In genomic region chr7:30448461-30449189, GRCh38 we compare ENCODE assay signal across 34 cellular contexts. TPM values are rescaled to one million over a fixed set of nuclear protein-coding genes. Genes with fewer than 3 reads are reported as not detected.
DNase-seq lines count a peak whose midpoint lies in the region; ATAC-seq and TF ChIP-seq lines count a peak whose summit lies in the region.
"Had no signal": no experiment of that assay in that cellular context is flagged by ENCODE, and none has a peak within 500 bp of the region (broad histone marks: within the 10 kb centered on the region; RNA-seq: fewer than 3 reads in every experiment).

No MANE protein-coding gene starts in this region.

- H3K27me3 ChIP-seq in PC-3 (ENCODE audit: low read length) (no peaks in the 10 kb centered on the region), stomach (no peaks in the 10 kb centered on the region), neural progenitor cell (no peaks in the 10 kb centered on the region), breast epithelium (no peaks in the 10 kb centered on the region)
- H3K27me3 ChIP-seq: colonic mucosa, left lung, sigmoid colon, tibial nerve had no signal

- TF ChIP-seq CTCF in PC-3 (conservative IDR thresholded peaks at IDR 0.05; ENCODE audit: low read depth, low read length) (no peak), stomach (IDR thresholded peaks at IDR 0.05) (no peak), neural progenitor cell (IDR thresholded peaks at IDR 0.05) (no peak), breast epithelium (IDR thresholded peaks at IDR 0.05) (no peak)

- TF ChIP-seq EP300 in stomach (IDR thresholded peaks at IDR 0.05) = no peak

- no peaks in the 10 kb centered on the region for H3K27me3 Mint-ChIP-seq in neural progenitor cell (ENCODE audit: insufficient read depth, low read depth)
- H3K27me3 Mint-ChIP-seq: activated naive CD8-positive, alpha-beta T cell treated with anti-CD3 and anti-CD28 coated beads for 36 hours; CD4-positive, CD25-positive, alpha-beta regulatory T cell; naive B cell; progenitor cell of endocrine pancreas had no signal

- WGBS in stomach, 5 donors = 75 to 87% (median 86%) methylated on average over 3 to 10 of the region's 10 CpGs

- CTCF ChIA-PET in PC-3 (lab: Charles Lee) = no interaction called here

- H3K4me1 Mint-ChIP-seq in neural progenitor cell = no peaks in the 10 kb centered on the region

- no TSS peak for BruUV-seq in PC-3 (replicated peaks; lab: Mats Ljungman, UMichigan)

- H2AFZ ChIP-seq in PC-3 (ENCODE audit: low read length) (no peak overlapping the region), neural progenitor cell (replicated peaks) (no peak overlapping the region)
- H2AFZ ChIP-seq: GM23338 had no signal

- H3K27ac ChIP-seq in PC-3 (ENCODE audit: low read length) (no peak overlapping the region), stomach (no peak overlapping the region), neural progenitor cell (no peak overlapping the region), breast epithelium (no peak overlapping the region)
- H3K27ac ChIP-seq: 22Rv1, colonic mucosa, left lung, sigmoid colon, WERI-Rb-1 had no signal

- H3K4me2 ChIP-seq in PC-3 (ENCODE audit: low read length) (no peak overlapping the region), neural progenitor cell (no peak overlapping the region)
- H3K4me2 ChIP-seq: GM23338 had no signal

- H4K20me1 ChIP-seq in PC-3 (ENCODE audit: low read length) = no peaks in the 10 kb centered on the region
- H4K20me1 ChIP-seq in neural progenitor cell (ENCODE audit: low read depth) = no peaks in the 10 kb centered on the region

- H3K4me3 ChIP-seq in PC-3 (ENCODE audit: low read length) (no peak overlapping the region), stomach (no peak overlapping the region), neural progenitor cell (no peak overlapping the region), breast epithelium (no peak overlapping the region)
- H3K4me3 ChIP-seq: colonic mucosa, GM23338, left lung, sigmoid colon, tibial nerve had no signal

- H3K9me3 Mint-ChIP-seq in neural progenitor cell = no peaks in the 10 kb centered on the region
- H3K9me3 Mint-ChIP-seq: activated naive CD8-positive, alpha-beta T cell treated with anti-CD3 and anti-CD28 coated beads for 36 hours; activated T-helper 2 cell treated with anti-CD3 and anti-CD28 coated beads, Interferon-gamma antibody, Interleukin-2, Interleukin-4, amounts not matched to agents 10 μg/mL and 5 μg/mL and 100 μg/mL, durations not matched to agents 14 hours and 24 hours and 36 hours; CD4-positive, CD25-positive, alpha-beta regulatory T cell; GM23338; naive B cell had no signal

- DNase-seq in NCI-H2107 treated with DMSO at 0.1 percent for 48 hours (lab: John Stamatoyannopoulos, UW; ENCODE audit: unreplicated experiment) (peak; percentile 18), NCI-H2107 (lab: John Stamatoyannopoulos, UW) (no peak), PC-3 (no peak), left cardiac atrium (no peak), stomach (peak; percentile 4), epidermal melanocyte (ENCODE audit: insufficient read length, low spot score) (no peak), neural progenitor cell (ENCODE audit: low spot score) (no peak), breast epithelium (ENCODE audit: low spot score in 2 of 2) (no peak)
- DNase-seq: activated CD4-positive, alpha-beta T cell treated with anti-CD3 and anti-CD28 coated beads for 48 hours; activated CD8-positive, alpha-beta memory T cell treated with anti-CD3 and anti-CD28 coated beads for 24 hours; activated naive CD8-positive, alpha-beta T cell treated with anti-CD3 and anti-CD28 coated beads for 36 hours; activated T-cell treated with anti-CD3 and anti-CD28 coated beads for 4 hours; anterior cingulate cortex; CD4-positive, CD25-positive, alpha-beta regulatory T cell; colonic mucosa; effector CD8-positive, alpha-beta T cell; EL; midbrain; naive B cell; NCI-H1048; NCI-H1694; NCI-H2171 treated with DMSO at 0.1 percent for 48 hours; NCI-H748 treated with DMSO at 0.1 percent for 48 hours; stimulated activated CD4-positive, alpha-beta T cell treated with anti-CD3 and anti-CD28 coated beads, Interleukin-12 subunit alpha, Interleukin-12 subunit beta, amount 100 ng/mL, for 4 hours; stimulated activated CD4-positive, alpha-beta T cell treated with anti-CD3 and anti-CD28 coated beads, Interleukin-2, amount 100 ng/mL, for 48 hours; T1000; WERI-Rb-1 had no signal

- no peak overlapping the region for H3K27ac Mint-ChIP-seq in neural progenitor cell
- H3K27ac Mint-ChIP-seq: activated naive CD8-positive, alpha-beta T cell treated with anti-CD3 and anti-CD28 coated beads for 36 hours; activated T-helper 2 cell treated with anti-CD3 and anti-CD28 coated beads, Interferon-gamma antibody, Interleukin-2, Interleukin-4, amounts not matched to agents 10 μg/mL and 5 μg/mL and 100 μg/mL, durations not matched to agents 14 hours and 24 hours and 36 hours; progenitor cell of endocrine pancreas had no signal

- POLR2A ChIA-PET in PC-3 (lab: Charles Lee; ENCODE audit: unreplicated experiment) = interaction anchor here (0.6 kb wide), 1 partner anchor 48 kb away, joined by 8 read pairs; no protein-coding TSS in a partner anchor

- H3K79me2 ChIP-seq in PC-3 (ENCODE audit: low read length) (no peaks in the 10 kb centered on the region), neural progenitor cell (ENCODE audit: low read depth) (no peaks in the 10 kb centered on the region)

- no peaks in the 10 kb centered on the region; the same call in 1 of the 2 replicates for H3K36me3 ChIP-seq in PC-3 (ENCODE audit: low read depth, low read length)
- peaks cover 14 to 84% (median 54%) of the 10 kb centered on the region in 4 donors for H3K36me3 ChIP-seq in stomach
- no peaks in the 10 kb centered on the region for H3K36me3 ChIP-seq in neural progenitor cell
- peaks cover 7% of the 10 kb centered on the region for H3K36me3 ChIP-seq in breast epithelium
- H3K36me3 ChIP-seq: colonic mucosa, WERI-Rb-1 had no signal

- no peak overlapping the region for H3K4me3 Mint-ChIP-seq in neural progenitor cell
- H3K4me3 Mint-ChIP-seq: activated naive CD8-positive, alpha-beta T cell treated with anti-CD3 and anti-CD28 coated beads for 36 hours; CD4-positive, CD25-positive, alpha-beta regulatory T cell; GM23338; naive B cell had no signal

- intact Hi-C loops in PC-3 (cut with micrococcal nuclease) (no loop called here), left cardiac atrium (cut with DNase I) (loop anchor here in 1 of 2 donors (10.0 kb wide), 1 partner anchor 56 kb away; the partner anchor contains the start of gene GGCT), stomach (cut with DNase I; ENCODE audit: low total_unique reads) (no loop called here), breast epithelium (cut with DNase I; ENCODE audit: low total_unique reads) (no loop called here)

- no peak for TF ChIP-seq POLR2A in stomach (IDR thresholded peaks at IDR 0.05)
- no peak for TF ChIP-seq POLR2A in breast epithelium (IDR thresholded peaks at IDR 0.05)

- H3F3A ChIP-seq in PC-3 (ENCODE audit: low read length, unreplicated experiment) (no peaks in the 10 kb centered on the region), neural progenitor cell (ENCODE audit: low read depth) (no peaks in the 10 kb centered on the region)

- H3K36me3 Mint-ChIP-seq in neural progenitor cell = peaks cover 2% of the 10 kb centered on the region

- no peaks in the 10 kb centered on the region for H3K4me1 ChIP-seq in PC-3 (ENCODE audit: insufficient read depth, low read length)
- peaks cover 0 to 33% (median 9%) of the 10 kb centered on the region in 4 donors for H3K4me1 ChIP-seq in stomach
- H3K4me1 ChIP-seq in neural progenitor cell = no peaks in the 10 kb centered on the region
- H3K4me1 ChIP-seq in breast epithelium = no peaks in the 10 kb centered on the region
- H3K4me1 ChIP-seq: colonic mucosa, sigmoid colon had no signal

- H3K9me2 ChIP-seq in PC-3 (replicated peaks; ENCODE audit: low read length) = no peaks in the 10 kb centered on the region

- ATAC-seq in PC-3 = 0 out of 2 replicates have a peak, but pooled peaks have one; percentile 21
- peak; percentile 81 to 83 for ATAC-seq in left cardiac atrium
- ATAC-seq: GM23338, left lung had no signal

- no peaks in the 10 kb centered on the region for H3K9me3 ChIP-seq in PC-3 (ENCODE audit: low read length)
- no peaks in the 10 kb centered on the region for H3K9me3 ChIP-seq in stomach
- H3K9me3 ChIP-seq in neural progenitor cell (ENCODE audit: low read depth) = no peaks in the 10 kb centered on the region
- no peaks in the 10 kb centered on the region for H3K9me3 ChIP-seq in breast epithelium
- H3K9me3 ChIP-seq: colonic mucosa, left lung, sigmoid colon, tibial nerve had no signal

- H3K9ac ChIP-seq in PC-3 (ENCODE audit: low read length) = no peak overlapping the region
- no peak overlapping the region for H3K9ac ChIP-seq in neural progenitor cell

RNA-seq across cellular contexts. Expression of gene NOD1, which starts 30.0 kb away (rescaled TPM):
- 4.6 and 5.9 TPM in 2 replicates for total RNA-seq in PC-3 (2014; rRNA removed)
- 10 to 100 TPM; 10.6 to 18.1 TPM for total RNA-seq in left cardiac atrium
- 10 to 100 TPM in 2 of 5 donors, 1 to 10 TPM in 3; 2.3 to 18.3 (median 7.0) TPM for total RNA-seq in stomach
- polyA plus RNA-seq in stomach = 1 to 10 TPM; 4.2 to 6.0 (median 4.7) TPM
- 5.0 and 7.4 TPM in 2 replicates for total RNA-seq in neural progenitor cell (ENCODE audit: low replicate concordance)
- total RNA-seq in breast epithelium = 10 to 100 TPM; 11.2 to 34.4 (median 21.4) TPM

RNA-seq across cellular contexts. Expression of gene GGCT, which starts 56.0 kb away (rescaled TPM):
- 64.1 and 67.6 TPM in 2 replicates for total RNA-seq in PC-3 (2014; rRNA removed)
- 10 to 100 TPM; 22.0 to 31.7 TPM for total RNA-seq in left cardiac atrium
- total RNA-seq in stomach = 10 to 100 TPM in 2 of 5 donors, 1 to 10 TPM in 2, not detected in 1; 2.9 to 25.7 (median 11.8) TPM
- polyA plus RNA-seq in stomach = 10 to 100 TPM; 49.2 to 56.5 (median 53.6) TPM
- total RNA-seq in neural progenitor cell (ENCODE audit: low replicate concordance) = 97.1 and 160 TPM in 2 replicates
- total RNA-seq in breast epithelium = 10 to 100 TPM; 25.3 to 59.6 (median 44.6) TPM

Comparison
In these comparisons a context has a peak if more than half of its experiments do, and no peak if none do; other contexts are left out.
1. DNase-seq: peak in NCI-H2107 treated with DMSO at 0.1 percent for 48 hours (single experiment) and stomach (single experiment); none in NCI-H2107 (single experiment), PC-3 (single experiment), left cardiac atrium (single experiment), epidermal melanocyte (single experiment), neural progenitor cell (single experiment) and breast epithelium (0 of 2).